In genomic region chr10:102796407-102797176, GRCh38 we compare ENCODE assay signal across 10 cellular contexts. TPM values are rescaled to one million over a fixed set of nuclear protein-coding genes. Genes with fewer than 3 reads are reported as not detected.
DNase-seq lines count a peak whose midpoint lies in the region; ATAC-seq, FAIRE-seq and TF ChIP-seq lines count a peak whose summit lies in the region.
"Had no signal": no experiment of that assay in that cellular context is flagged by ENCODE, and none has a peak within 500 bp of the region (broad histone marks: within the 10 kb centered on the region; RNA-seq: fewer than 3 reads in every experiment).

No MANE protein-coding gene starts in this region.

- ATAC-seq in HG03460 (IDR thresholded peaks at IDR 0.05; ENCODE audit: unreplicated experiment) (peak; percentile 98), natural killer cell (peak; percentile 96 to 99 (median 98))
- ATAC-seq in activated CD4-positive, alpha-beta T cell treated with anti-CD3 and anti-CD28 coated beads for 36 hours = peak; percentile 99

- peaks cover 17% of the 10 kb centered on the region for H3K36me3 Mint-ChIP-seq in activated CD4-positive, alpha-beta T cell treated with anti-CD3 and anti-CD28 coated beads for 36 hours (ENCODE audit: low read depth)
- H3K36me3 Mint-ChIP-seq in natural killer cell = no peaks in the 10 kb centered on the region

- H3K4me1 Mint-ChIP-seq in activated CD4-positive, alpha-beta T cell treated with anti-CD3 and anti-CD28 coated beads for 36 hours = peaks cover 38% of the 10 kb centered on the region
- peaks cover 44 to 60% of the 10 kb centered on the region in 2 donors for H3K4me1 Mint-ChIP-seq in natural killer cell

- POLR2A ChIA-PET in activated CD4-positive, alpha-beta T cell treated with anti-CD3 and anti-CD28 coated beads for 36 hours (lab: Charles Lee) = interaction anchor here (0.7 kb wide), 1 partner anchor 57 kb away, joined by 3 read pairs; no protein-coding TSS in a partner anchor

- H3K36me3 ChIP-seq in duodenal mucosa (ENCODE audit: control insufficient read depth in 1 of 2, insufficient read depth in 2 of 2, low read length in 2 of 2) = peaks cover 14 to 32% of the 10 kb centered on the region in 2 donors

- H3K27me3 ChIP-seq in duodenal mucosa (ENCODE audit: control insufficient read depth in 1 of 2, insufficient read depth in 2 of 2, low read length in 2 of 2) = no peaks in the 10 kb centered on the region

- peak; percentile 34 for DNase-seq in activated gamma-delta T cell treated with Interleukin-2 at 50 U/mL for 16 hours
- no peak for DNase-seq in activated gamma-delta T cell (lab: John Stamatoyannopoulos, UW)
- DNase-seq in activated CD4-positive, alpha-beta T cell treated with anti-CD3 and anti-CD28 coated beads for 36 hours = peak; percentile 80
- peak; percentile 68 for DNase-seq in natural killer cell
- DNase-seq in substantia nigra (lab: John Stamatoyannopoulos, UW) = peak in 44 of 49 donors; percentile 15 to 82 (median 65)
- no peak for DNase-seq in RCC 7860 (ENCODE audit: low spot score)

- H3K9me3 ChIP-seq in duodenal mucosa (ENCODE audit: control insufficient read depth in 1 of 2, low read length in 2 of 2) = no peaks in the 10 kb centered on the region

- H3K4me1 ChIP-seq in duodenal mucosa (ENCODE audit: control insufficient read depth in 1 of 2, insufficient read depth in 2 of 2, low read length in 2 of 2) = peaks cover 22 to 31% of the 10 kb centered on the region in 2 donors

- CTCF ChIA-PET in activated CD4-positive, alpha-beta T cell treated with anti-CD3 and anti-CD28 coated beads for 36 hours (lab: Charles Lee) = interaction anchor here (0.5 to 0.8 kb wide), 3 partner anchors 44 to 113 kb away, joined by 3 read pairs; no protein-coding TSS in a partner anchor

- H3K9me3 Mint-ChIP-seq in activated CD4-positive, alpha-beta T cell treated with anti-CD3 and anti-CD28 coated beads for 36 hours (ENCODE audit: low read depth) = no peaks in the 10 kb centered on the region
- no peaks in the 10 kb centered on the region for H3K9me3 Mint-ChIP-seq in natural killer cell

- H3K4me3 ChIP-seq in duodenal mucosa (ENCODE audit: low read depth in 1 of 2, low read length in 2 of 2) = no peak overlapping the region

- no peak overlapping the region for H3K4me3 Mint-ChIP-seq in activated CD4-positive, alpha-beta T cell treated with anti-CD3 and anti-CD28 coated beads for 36 hours
- peak overlapping the region; percentile 75 for H3K4me3 Mint-ChIP-seq in natural killer cell

- peak overlapping the region in 1 of 2 donors; percentile 6 for H3K9ac ChIP-seq in duodenal mucosa (ENCODE audit: low read depth in 1 of 2, low read length in 2 of 2)

- peak overlapping the region; percentile 55 for H3K27ac Mint-ChIP-seq in activated CD4-positive, alpha-beta T cell treated with anti-CD3 and anti-CD28 coated beads for 36 hours
- H3K27ac Mint-ChIP-seq in natural killer cell = peak overlapping the region; percentile 90 to 91

- FAIRE-seq in RCC 7860 (lab: Jason Lieb, UNC) = no peak

- H3K27ac ChIP-seq in duodenal mucosa (ENCODE audit: low read depth, low read length) (peak overlapping the region; percentile 37), substantia nigra (ENCODE audit: low read depth, low read length, poor library complexity, severe bottlenecking) (peak overlapping the region; percentile 60)
- H3K27ac ChIP-seq: 22Rv1, epithelial cell of prostate had no signal

- intact Hi-C loops in activated CD4-positive, alpha-beta T cell treated with anti-CD3 and anti-CD28 coated beads for 36 hours (cut with DNase I, micrococcal nuclease) = no loop called here
- intact Hi-C loops in natural killer cell (cut with micrococcal nuclease) = no loop called here

- TF ChIP-seq CTCF in natural killer cell (IDR thresholded peaks at IDR 0.05) = no peak

- no peaks in the 10 kb centered on the region for H3K27me3 Mint-ChIP-seq in activated CD4-positive, alpha-beta T cell treated with anti-CD3 and anti-CD28 coated beads for 36 hours
- H3K27me3 Mint-ChIP-seq in natural killer cell (ENCODE audit: low read depth in 2 of 2) = no peaks in the 10 kb centered on the region

RNA-seq across cellular contexts. Expression of gene CYP17A1, which starts 40.6 kb away (rescaled TPM):
- not detected for total RNA-seq in activated CD4-positive, alpha-beta T cell treated with anti-CD3 and anti-CD28 coated beads for 36 hours
- not detected for total RNA-seq in natural killer cell

RNA-seq across cellular contexts. Expression of gene WBP1L, which starts 52.8 kb away (rescaled TPM):
- 10 to 100 TPM; 14.9 to 16.4 TPM for total RNA-seq in activated CD4-positive, alpha-beta T cell treated with anti-CD3 and anti-CD28 coated beads for 36 hours
- total RNA-seq in natural killer cell = 10 to 100 TPM; 34.6 to 48.4 (median 47.9) TPM

RNA-seq across cellular contexts. Expression of gene BORCS7, which starts 57.5 kb away (rescaled TPM):
- total RNA-seq in activated CD4-positive, alpha-beta T cell treated with anti-CD3 and anti-CD28 coated beads for 36 hours = 1 to 10 TPM; 4.5 to 5.1 TPM
- total RNA-seq in natural killer cell = 10 to 100 TPM in 2 of 3 donors, 1 to 10 TPM in 1; 9.7 to 18.9 (median 15.4) TPM

Comparison
In these comparisons a context has a peak if more than half of its experiments do, and no peak if none do; other contexts are left out.
1. DNase-seq: peak in activated gamma-delta T cell treated with Interleukin-2 at 50 U/mL for 16 hours (single experiment), activated CD4-positive, alpha-beta T cell treated with anti-CD3 and anti-CD28 coated beads for 36 hours (single experiment), natural killer cell (single experiment) and substantia nigra (44 of 49); none in activated gamma-delta T cell (single experiment) and RCC 7860 (single experiment).
2. Peak in every context shown above with its lines, with median percentiles within 50 percentile points of each other: ATAC-seq.